In genomic region chr4:3051141-3051897, GRCh38 we compare ENCODE assay signal across 7 cellular contexts. TPM values are rescaled to one million over a fixed set of nuclear protein-coding genes. Genes with fewer than 3 reads are reported as not detected.
"Had no signal": no experiment of that assay in that cellular context is flagged by ENCODE, and none has a peak within 500 bp of the region (broad histone marks: within the 10 kb centered on the region; RNA-seq: fewer than 3 reads in every experiment).

No MANE protein-coding gene starts in this region.

RNA-seq across cellular contexts. Expression of gene HTT-AS, which starts 23.0 kb away (rescaled TPM):
- total RNA-seq: GM23248, GM23338, H1, H4, H7, H9, HFFc6 had no signal
- polyA plus RNA-seq: GM23248, GM23338, H1 had no signal
